In genomic region chr14:79899610-79900009, GRCh38 we compare ENCODE assay signal across 6 cellular contexts.
"Had no signal": no experiment of that assay in that cellular context is flagged by ENCODE, and none has a peak within 500 bp of the region (broad histone marks: within the 10 kb centered on the region; RNA-seq: fewer than 3 reads in every experiment).

No MANE protein-coding gene starts in this region.

- DNase-seq: H9, HCEC 1CT, HFFc6, IMR-90 had no signal

- H3K4me3 ChIP-seq: GM23338, K562 had no signal

- ATAC-seq: GM23338, K562 had no signal
